Comparison of ENCODE assay signal across 21 cellular contexts in the genomic region with DNA sequence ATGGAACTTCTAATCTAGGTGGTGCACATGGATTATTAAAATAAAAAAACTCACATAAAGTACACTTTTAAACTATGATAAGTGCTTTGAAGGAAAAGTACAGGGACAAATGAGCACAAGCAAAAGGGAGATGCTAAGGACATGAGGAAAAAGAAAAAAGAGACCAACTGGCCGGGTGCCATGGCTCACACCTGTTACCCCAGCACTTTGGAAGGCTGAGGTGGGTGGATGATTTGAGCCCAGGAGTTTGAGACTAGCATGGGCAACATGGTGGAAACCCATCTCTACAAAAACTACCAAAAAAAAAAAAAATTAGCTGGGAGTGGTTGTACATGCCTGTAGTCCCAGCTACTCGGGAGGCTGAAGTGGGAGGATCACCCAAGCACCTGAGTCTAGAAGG.
"Had no signal": no experiment of that assay in that cellular context is flagged by ENCODE, and none has a peak within 500 bp of the region (broad histone marks: within the 10 kb centered on the region; RNA-seq: fewer than 3 reads in every experiment).

No MANE protein-coding gene starts in this region.

- H3K9me3 Mint-ChIP-seq: activated CD8-positive, alpha-beta T cell treated with anti-CD3 and anti-CD28 coated beads for 36 hours; activated naive CD8-positive, alpha-beta T cell treated with anti-CD3 and anti-CD28 coated beads, Interleukin-2, amount 10 ng/mL, durations not matched to agents 7 days and 5 days; central memory CD8-positive, alpha-beta T cell; mesothelial cell of epicardium; neural crest cell had no signal

- H3K4me3 ChIP-seq: gastroesophageal sphincter, heart right ventricle, lower lobe of right lung, ovary, tibial nerve, uterus had no signal

- H3K36me3 ChIP-seq: brain microvascular endothelial cell, gastroesophageal sphincter, heart right ventricle, lower lobe of right lung, ovary, tibial nerve, uterus had no signal

- H3K4me1 ChIP-seq: uterus had no signal

- H3K27me3 ChIP-seq: brain microvascular endothelial cell, heart right ventricle, ovary, tibial nerve, uterus had no signal

- DNase-seq: activated CD4-positive, alpha-beta T cell treated with anti-CD3 and anti-CD28 coated beads for 4 hours; activated CD8-positive, alpha-beta memory T cell treated with anti-CD3 and anti-CD28 coated beads, Interleukin-2, amount 50 U/mL, for 4 hours; activated CD8-positive, alpha-beta T cell treated with anti-CD3 and anti-CD28 coated beads for 36 hours; activated gamma-delta T cell; activated naive CD8-positive, alpha-beta T cell treated with anti-CD3 and anti-CD28 coated beads, Interleukin-2, amount 10 ng/mL, durations not matched to agents 7 days and 5 days; activated T-cell treated with anti-CD3 and anti-CD28 coated beads, Interleukin-2, amount 50 U/mL, for 48 hours; anterior cingulate cortex; brain microvascular endothelial cell; effector memory CD4-positive, alpha-beta T cell; heart right ventricle; lower lobe of right lung; ovary; stimulated activated CD4-positive, alpha-beta T cell treated with anti-CD3 and anti-CD28 coated beads, Interleukin-2, amount 100 ng/mL, for 48 hours; T1000; uterus had no signal

- ATAC-seq: activated CD8-positive, alpha-beta T cell treated with anti-CD3 and anti-CD28 coated beads for 36 hours; gastroesophageal sphincter; heart right ventricle; lower lobe of right lung; stimulated activated memory B cell treated with anti-CD40 and anti-IgM and Interleukin-4, amounts not matched to agents 10 μg/mL and 1 μg/mL and 100 μg/mL, for 72 hours had no signal

- H3K27ac Mint-ChIP-seq: activated CD8-positive, alpha-beta T cell treated with anti-CD3 and anti-CD28 coated beads for 36 hours; activated naive CD8-positive, alpha-beta T cell treated with anti-CD3 and anti-CD28 coated beads, Interleukin-2, amount 10 ng/mL, durations not matched to agents 7 days and 5 days; mesothelial cell of epicardium; stimulated activated memory B cell treated with anti-CD40 and anti-IgM and Interleukin-4, amounts not matched to agents 10 μg/mL and 1 μg/mL and 100 μg/mL, for 72 hours had no signal

- H3K27ac ChIP-seq: brain microvascular endothelial cell, gastroesophageal sphincter, heart right ventricle, lower lobe of right lung, ovary, tibial nerve, uterus had no signal

- H3K9me3 ChIP-seq: gastroesophageal sphincter, heart right ventricle, lower lobe of right lung, ovary, tibial nerve, uterus had no signal

- H3K4me1 Mint-ChIP-seq: activated naive CD8-positive, alpha-beta T cell treated with anti-CD3 and anti-CD28 coated beads, Interleukin-2, amount 10 ng/mL, durations not matched to agents 7 days and 5 days; central memory CD8-positive, alpha-beta T cell; mesothelial cell of epicardium; neural crest cell had no signal

- H3K36me3 Mint-ChIP-seq: activated naive CD8-positive, alpha-beta T cell treated with anti-CD3 and anti-CD28 coated beads, Interleukin-2, amount 10 ng/mL, durations not matched to agents 7 days and 5 days; mesothelial cell of epicardium; stimulated activated memory B cell treated with anti-CD40 and anti-IgM and Interleukin-4, amounts not matched to agents 10 μg/mL and 1 μg/mL and 100 μg/mL, for 72 hours had no signal

- H3K4me3 Mint-ChIP-seq: activated CD8-positive, alpha-beta T cell treated with anti-CD3 and anti-CD28 coated beads for 36 hours; activated naive CD8-positive, alpha-beta T cell treated with anti-CD3 and anti-CD28 coated beads, Interleukin-2, amount 10 ng/mL, durations not matched to agents 7 days and 5 days; central memory CD8-positive, alpha-beta T cell; mesothelial cell of epicardium; neural crest cell; stimulated activated memory B cell treated with anti-CD40 and anti-IgM and Interleukin-4, amounts not matched to agents 10 μg/mL and 1 μg/mL and 100 μg/mL, for 72 hours had no signal
